8 cellular contexts compared by ENCODE assay signal in the genomic region with DNA sequence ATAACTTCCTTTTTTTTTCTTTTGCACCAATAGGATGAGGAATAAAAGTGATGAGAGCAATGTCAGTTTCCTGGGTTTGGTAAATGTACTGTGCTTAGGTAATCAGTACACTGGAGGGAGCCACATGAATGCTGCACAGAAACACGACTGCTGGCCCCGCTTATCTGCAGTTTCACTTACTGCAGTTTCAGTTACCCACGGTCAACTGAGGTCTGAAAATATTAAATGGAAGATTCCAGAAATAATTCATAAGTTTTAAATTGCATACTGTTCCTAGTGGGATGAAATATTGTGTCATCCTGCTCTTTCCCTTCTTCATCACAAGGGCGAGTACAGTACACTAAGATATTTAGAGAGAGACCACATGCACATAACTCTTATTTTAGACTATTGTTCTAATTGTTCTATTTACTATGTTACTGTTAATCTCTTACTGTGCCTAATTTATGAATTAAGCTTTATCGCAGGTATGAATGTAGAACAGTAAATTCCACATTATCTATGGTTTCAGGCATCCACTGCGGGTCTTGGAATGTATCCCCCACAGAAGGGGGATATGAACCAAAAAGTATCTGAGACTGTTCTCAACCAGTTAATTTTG. TPM values are rescaled to one million over a fixed set of nuclear protein-coding genes. Genes with fewer than 3 reads are reported as not detected.
DNase-seq lines count a peak whose midpoint lies in the region; ATAC-seq and TF ChIP-seq lines count a peak whose summit lies in the region.

No MANE protein-coding gene starts in this region.

- no peak for ATAC-seq in GM18870 (IDR thresholded peaks at IDR 0.05; ENCODE audit: unreplicated experiment)

- H3K4me1 Mint-ChIP-seq in activated naive CD4-positive, alpha-beta T cell treated with anti-CD3 and anti-CD28 coated beads, Interleukin-2, amount 10 ng/mL, durations not matched to agents 7 days and 5 days, result peaks cover 19% of the 10 kb centered on the region
- H3K4me1 Mint-ChIP-seq in osteocyte (ENCODE audit: unreplicated experiment), result peaks cover 16% of the 10 kb centered on the region

- H3K4me3 Mint-ChIP-seq in activated naive CD4-positive, alpha-beta T cell treated with anti-CD3 and anti-CD28 coated beads, Interleukin-2, amount 10 ng/mL, durations not matched to agents 7 days and 5 days, result no peak overlapping the region
- peak overlapping the region; percentile 53 for H3K4me3 Mint-ChIP-seq in osteocyte (ENCODE audit: unreplicated experiment)

- DNase-seq in activated naive CD4-positive, alpha-beta T cell treated with anti-CD3 and anti-CD28 coated beads, Interleukin-2, amount 10 ng/mL, durations not matched to agents 7 days and 5 days, result peak; percentile 42
- DNase-seq in activated naive CD4-positive, alpha-beta T cell treated with anti-CD3 and anti-CD28 coated beads, Interleukin-2, amount 50 U/mL, for 16 hours, result no peak
- DNase-seq in SIG-M5 (lab: John Stamatoyannopoulos, UW), result peak; percentile 52
- DNase-seq in erythroblast (lab: John Stamatoyannopoulos, UW), result peak; percentile 54 to 62
- no peak for DNase-seq in osteocyte (ENCODE audit: extremely low spot score, unreplicated experiment)
- no peak for DNase-seq in NCI-H2171 (lab: John Stamatoyannopoulos, UW)
- DNase-seq in NCI-H1105 treated with DMSO at 0.1 percent for 48 hours (lab: John Stamatoyannopoulos, UW), result no peak

- peaks cover 14% of the 10 kb centered on the region for H3K36me3 Mint-ChIP-seq in activated naive CD4-positive, alpha-beta T cell treated with anti-CD3 and anti-CD28 coated beads, Interleukin-2, amount 10 ng/mL, durations not matched to agents 7 days and 5 days
- H3K36me3 Mint-ChIP-seq in osteocyte (ENCODE audit: unreplicated experiment), result peaks cover 4% of the 10 kb centered on the region

- no peak for TF ChIP-seq POLR2A in erythroblast (IDR thresholded peaks at IDR 0.05; ENCODE audit: low read length)

- peak; percentile 22 for TF ChIP-seq CTCF in osteocyte (IDR thresholded peaks at IDR 0.05)

- peaks cover 7% of the 10 kb centered on the region for H3K27me3 Mint-ChIP-seq in activated naive CD4-positive, alpha-beta T cell treated with anti-CD3 and anti-CD28 coated beads, Interleukin-2, amount 10 ng/mL, durations not matched to agents 7 days and 5 days
- H3K27me3 Mint-ChIP-seq in osteocyte (ENCODE audit: unreplicated experiment), result no peaks in the 10 kb centered on the region

- H3K27ac Mint-ChIP-seq in activated naive CD4-positive, alpha-beta T cell treated with anti-CD3 and anti-CD28 coated beads, Interleukin-2, amount 10 ng/mL, durations not matched to agents 7 days and 5 days, result peak overlapping the region; percentile 24
- H3K27ac Mint-ChIP-seq in osteocyte (ENCODE audit: unreplicated experiment), result peak overlapping the region; percentile 86

- no peaks in the 10 kb centered on the region for H3K9me3 Mint-ChIP-seq in activated naive CD4-positive, alpha-beta T cell treated with anti-CD3 and anti-CD28 coated beads, Interleukin-2, amount 10 ng/mL, durations not matched to agents 7 days and 5 days
- H3K9me3 Mint-ChIP-seq in osteocyte (ENCODE audit: unreplicated experiment), result no peaks in the 10 kb centered on the region

- CTCF ChIA-PET in activated naive CD4-positive, alpha-beta T cell treated with anti-CD3 and anti-CD28 coated beads, Interleukin-2, amount 10 ng/mL, durations not matched to agents 7 days and 5 days (lab: Charles Lee), result interaction anchor here (1.3 kb wide), 1 partner anchor 109 kb away, joined by 3 read pairs; no protein-coding TSS in a partner anchor

RNA-seq across cellular contexts. Expression of gene LGALS3BP, which starts 6.4 kb away (rescaled TPM):
- 439 and 456 TPM in 2 replicates for total RNA-seq in osteocyte

RNA-seq across cellular contexts. Expression of gene CANT1, which starts 23.4 kb away (rescaled TPM):
- total RNA-seq in osteocyte, result 61.1 and 62.3 TPM in 2 replicates

RNA-seq across cellular contexts. Expression of gene C1QTNF1, which starts 37.8 kb away (rescaled TPM):
- total RNA-seq in osteocyte, result 196 and 203 TPM in 2 replicates

Comparison
In these comparisons a context has a peak if more than half of its experiments do, and no peak if none do; other contexts are left out.
1. DNase-seq: peak in activated naive CD4-positive, alpha-beta T cell treated with anti-CD3 and anti-CD28 coated beads, Interleukin-2, amount 10 ng/mL, durations not matched to agents 7 days and 5 days (single experiment), SIG-M5 (single experiment) and erythroblast (2 of 2); none in activated naive CD4-positive, alpha-beta T cell treated with anti-CD3 and anti-CD28 coated beads, Interleukin-2, amount 50 U/mL, for 16 hours (single experiment), osteocyte (single experiment), NCI-H2171 (single experiment) and NCI-H1105 treated with DMSO at 0.1 percent for 48 hours (single experiment).